Comparison of ENCODE assay signal across 23 cellular contexts in genomic region chr16:4208529-4208835, GRCh38. TPM values are rescaled to one million over a fixed set of nuclear protein-coding genes. Genes with fewer than 3 reads are reported as not detected.
"Had no signal": no experiment of that assay in that cellular context is flagged by ENCODE, and none has a peak within 500 bp of the region (broad histone marks: within the 10 kb centered on the region; RNA-seq: fewer than 3 reads in every experiment).

No MANE protein-coding gene starts in this region.

- H3K9me3 ChIP-seq: body of pancreas, tibial nerve had no signal

- H3K4me1 ChIP-seq: body of pancreas, parathyroid adenoma, tibial nerve had no signal

- ATAC-seq: activated naive CD8-positive, alpha-beta T cell treated with anti-CD3 and anti-CD28 coated beads, Interleukin-2, amount 50 U/mL, for 24 hours; activated T-cell treated with anti-CD3 and anti-CD28 coated beads, Interleukin-2, amount 50 U/mL, for 72 hours; body of pancreas; foreskin keratinocyte had no signal

- H3K27ac ChIP-seq: body of pancreas, foreskin keratinocyte, parathyroid adenoma, tibial nerve had no signal

- H2AFZ ChIP-seq: parathyroid adenoma had no signal

- H3K4me3 ChIP-seq: body of pancreas, tibial nerve had no signal

- H3K9ac ChIP-seq: parathyroid adenoma had no signal

- H3K27me3 ChIP-seq: body of pancreas, foreskin keratinocyte, tibial nerve had no signal

- H3K36me3 ChIP-seq: tibial nerve had no signal

- H3K79me2 ChIP-seq: parathyroid adenoma had no signal

- DNase-seq: activated B cell treated with CpG ODN at 0.5 μM for 24 hours; activated CD4-positive, alpha-beta T cell treated with anti-CD3 and anti-CD28 coated beads for 4 hours; activated CD4-positive, alpha-beta T cell treated with anti-CD3 and anti-CD28 coated beads, Interleukin-2, amount 50 U/mL, for 48 hours; activated CD8-positive, alpha-beta memory T cell treated with anti-CD3 and anti-CD28 coated beads, Interleukin-2, amount 50 U/mL, for 48 hours; activated effector memory CD4-positive, alpha-beta T cell treated with anti-CD3 and anti-CD28 coated beads, Interleukin-2, amount 50 U/mL, for 16 hours; activated naive CD4-positive, alpha-beta T cell treated with anti-CD3 and anti-CD28 coated beads, Interleukin-2, amount 50 U/mL, for 16 hours; activated naive CD8-positive, alpha-beta T cell treated with anti-CD3 and anti-CD28 coated beads, Interleukin-2, amount 50 U/mL, for 24 hours; activated T-cell treated with anti-CD3 and anti-CD28 coated beads, Interleukin-2, amount 50 U/mL, for 72 hours; body of pancreas; caudate nucleus; dermis blood vessel endothelial cell; effector CD8-positive, alpha-beta T cell; erythroblast; foreskin keratinocyte; hippocampal formation; kidney glomerular epithelial cell; nucleus accumbens; stimulated activated CD4-positive, alpha-beta T cell treated with anti-CD3 and anti-CD28 coated beads, Interleukin-4, amount 100 ng/mL, for 24 hours; T1000 had no signal

RNA-seq across cellular contexts. Expression of gene SRL, which starts 33.4 kb away (rescaled TPM):
- total RNA-seq: activated B cell treated with CpG ODN at 0.5 μM for 24 hours; activated CD8-positive, alpha-beta memory T cell treated with anti-CD3 and anti-CD28 coated beads for 36 hours; activated T-cell treated with anti-CD3 and anti-CD28 coated beads, Interleukin-2, amount 50 U/mL, for 72 hours; body of pancreas; foreskin keratinocyte had no signal
- polyA plus RNA-seq: foreskin keratinocyte, neural cell had no signal
